16 cellular contexts compared by ENCODE assay signal in genomic region chr15:82039871-82040270, GRCh38. TPM values are rescaled to one million over a fixed set of nuclear protein-coding genes. Genes with fewer than 3 reads are reported as not detected.
DNase-seq lines count a peak whose midpoint lies in the region; ATAC-seq and TF ChIP-seq lines count a peak whose summit lies in the region.
"Had no signal": no experiment of that assay in that cellular context is flagged by ENCODE, and none has a peak within 500 bp of the region (broad histone marks: within the 10 kb centered on the region; RNA-seq: fewer than 3 reads in every experiment).

No MANE protein-coding gene starts in this region.

- TF ChIP-seq POLR2A in testis (IDR thresholded peaks at IDR 0.05), result no peak

- H3K36me3 Mint-ChIP-seq in activated naive CD4-positive, alpha-beta T cell treated with anti-CD3 and anti-CD28 coated beads for 36 hours (ENCODE audit: low read depth), result no peaks in the 10 kb centered on the region
- H3K36me3 Mint-ChIP-seq: CD8-positive, alpha-beta T cell had no signal

- H3K4me3 Mint-ChIP-seq in activated naive CD4-positive, alpha-beta T cell treated with anti-CD3 and anti-CD28 coated beads for 36 hours, result no peak overlapping the region
- H3K4me3 Mint-ChIP-seq: CD14-positive monocyte; CD8-positive, alpha-beta T cell had no signal

- H3K27me3 ChIP-seq in left ventricle myocardium inferior (ENCODE audit: low read depth) (no peaks in the 10 kb centered on the region), right cardiac atrium (ENCODE audit: control insufficient read depth, insufficient read depth) (no peaks in the 10 kb centered on the region), testis (no peaks in the 10 kb centered on the region)

- ATAC-seq in right cardiac atrium, result no peak
- ATAC-seq in GM21786 (IDR thresholded peaks at IDR 0.05; ENCODE audit: unreplicated experiment), result peak; percentile 42
- ATAC-seq: CD8-positive, alpha-beta T cell; K562 had no signal

- 95% methylated on average over 7 of the region's 7 CpGs for WGBS in right cardiac atrium
- 83 to 91% methylated on average over 7 of the region's 7 CpGs for WGBS in testis, 2 donors

- CTCF ChIA-PET in activated naive CD4-positive, alpha-beta T cell treated with anti-CD3 and anti-CD28 coated beads for 36 hours (lab: Charles Lee), result interaction anchor here (1.3 kb wide), 2 partner anchors 8 to 14 kb away, joined by 3 to 4 read pairs; no protein-coding TSS in a partner anchor

- H3K4me3 ChIP-seq in left ventricle myocardium inferior (no peak overlapping the region), right cardiac atrium (ENCODE audit: low read length) (no peak overlapping the region), testis (no peak overlapping the region)
- H3K4me3 ChIP-seq: HAP-1, K562 had no signal

- H3K27me3 Mint-ChIP-seq in activated naive CD4-positive, alpha-beta T cell treated with anti-CD3 and anti-CD28 coated beads for 36 hours (ENCODE audit: low read depth), result peaks cover 8% of the 10 kb centered on the region

- DNase-seq in left ventricle myocardium inferior, result no peak
- no peak for DNase-seq in right cardiac atrium
- DNase-seq in testis, result no peak
- no peak for DNase-seq in HPDE6-E6E7 (ENCODE audit: extremely low spot score)
- DNase-seq in activated naive CD4-positive, alpha-beta T cell treated with anti-CD3 and anti-CD28 coated beads for 36 hours, result no peak
- DNase-seq in activated CD8-positive, alpha-beta memory T cell treated with anti-CD3 and anti-CD28 coated beads for 24 hours, result no peak
- DNase-seq: CD8-positive, alpha-beta T cell; COR-L47; GF-D8 had no signal

- TF ChIP-seq CTCF in left ventricle myocardium inferior (IDR thresholded peaks at IDR 0.05; ENCODE audit: borderline replicate concordance), result no peak
- no peak for TF ChIP-seq CTCF in VCaP (conservative IDR thresholded peaks at IDR 0.05)
- TF ChIP-seq CTCF in testis (IDR thresholded peaks at IDR 0.05), result no peak

- peak overlapping the region; percentile 24 for H3K27ac ChIP-seq in left ventricle myocardium inferior (replicated peaks)
- H3K27ac ChIP-seq in right cardiac atrium (ENCODE audit: low read length), result no peak overlapping the region
- H3K27ac ChIP-seq in VCaP, result peak overlapping the region; percentile 72
- peak overlapping the region; percentile 53 to 55 for H3K27ac ChIP-seq in testis
- H3K27ac ChIP-seq: 22Rv1, HL-60 had no signal

- peaks cover 4% of the 10 kb centered on the region for H3K4me1 Mint-ChIP-seq in activated naive CD4-positive, alpha-beta T cell treated with anti-CD3 and anti-CD28 coated beads for 36 hours (ENCODE audit: low read depth)

- intact Hi-C loops in left ventricle myocardium inferior (cut with micrococcal nuclease), result no loop called here
- intact Hi-C loops in right cardiac atrium (cut with DNase I), result no loop called here
- intact Hi-C loops in testis (cut with DNase I; ENCODE audit: low total_unique reads), result no loop called here
- intact Hi-C loops in activated naive CD4-positive, alpha-beta T cell treated with anti-CD3 and anti-CD28 coated beads for 36 hours (cut with micrococcal nuclease), result loop anchor here (10.0 kb wide), 2 partner anchors 225 to 1345 kb away; partner anchors contain the start of genes ABHD17C, EFL1 and SAXO2

- H3K9me3 ChIP-seq in left ventricle myocardium inferior (replicated peaks), result no peaks in the 10 kb centered on the region
- no peaks in the 10 kb centered on the region for H3K9me3 ChIP-seq in right cardiac atrium (ENCODE audit: control insufficient read depth, low read length)
- H3K9me3 ChIP-seq in testis, result no peaks in the 10 kb centered on the region
- H3K9me3 ChIP-seq: HAP-1 had no signal

- no peak overlapping the region for H3K27ac Mint-ChIP-seq in activated naive CD4-positive, alpha-beta T cell treated with anti-CD3 and anti-CD28 coated beads for 36 hours

- H3K36me3 ChIP-seq in left ventricle myocardium inferior (peaks cover 11% of the 10 kb centered on the region), testis (ENCODE audit: low read depth, missing control alignments) (no peaks in the 10 kb centered on the region)

- H3K4me1 ChIP-seq in left ventricle myocardium inferior (peaks cover 32% of the 10 kb centered on the region), right cardiac atrium (ENCODE audit: control insufficient read depth, insufficient read depth, low read length) (no peaks in the 10 kb centered on the region), testis (peaks cover 35% of the 10 kb centered on the region)

- no peaks in the 10 kb centered on the region for H3K9me3 Mint-ChIP-seq in activated naive CD4-positive, alpha-beta T cell treated with anti-CD3 and anti-CD28 coated beads for 36 hours
- H3K9me3 Mint-ChIP-seq: CD8-positive, alpha-beta T cell had no signal

RNA-seq across cellular contexts. Expression of gene MEX3B, which starts 5.9 kb away (rescaled TPM):
- total RNA-seq in left ventricle myocardium inferior, result 2.5 TPM
- 1 to 10 TPM; 2.0 to 3.0 (median 2.6) TPM for total RNA-seq in right cardiac atrium
- polyA plus RNA-seq in right cardiac atrium, result 1.3 TPM
- 100 to 1,000 TPM in 1 of 2 donors, 10 to 100 TPM in 1; 82.1 to 109 TPM for total RNA-seq in testis
- polyA plus RNA-seq in testis (ENCODE audit: insufficient read depth, low read depth, low replicate concordance), result 55.3 TPM
- under 1 TPM; 0.57 to 0.84 TPM for total RNA-seq in activated naive CD4-positive, alpha-beta T cell treated with anti-CD3 and anti-CD28 coated beads for 36 hours

Comparison
In these comparisons a context has a peak if more than half of its experiments do, and no peak if none do; other contexts are left out.
1. RNA of gene MEX3B, which starts 5.9 kb away (total RNA-seq): 82.1 to 109 TPM in testis; 2.0 to 3.0 TPM in right cardiac atrium, 2.5 TPM in left ventricle myocardium inferior (single experiment) and 0.57 to 0.84 TPM in activated naive CD4-positive, alpha-beta T cell treated with anti-CD3 and anti-CD28 coated beads for 36 hours; every median in the first group is over 10 times any median in the second.